Comparison of ENCODE assay signal across 8 cellular contexts in the genomic region with DNA sequence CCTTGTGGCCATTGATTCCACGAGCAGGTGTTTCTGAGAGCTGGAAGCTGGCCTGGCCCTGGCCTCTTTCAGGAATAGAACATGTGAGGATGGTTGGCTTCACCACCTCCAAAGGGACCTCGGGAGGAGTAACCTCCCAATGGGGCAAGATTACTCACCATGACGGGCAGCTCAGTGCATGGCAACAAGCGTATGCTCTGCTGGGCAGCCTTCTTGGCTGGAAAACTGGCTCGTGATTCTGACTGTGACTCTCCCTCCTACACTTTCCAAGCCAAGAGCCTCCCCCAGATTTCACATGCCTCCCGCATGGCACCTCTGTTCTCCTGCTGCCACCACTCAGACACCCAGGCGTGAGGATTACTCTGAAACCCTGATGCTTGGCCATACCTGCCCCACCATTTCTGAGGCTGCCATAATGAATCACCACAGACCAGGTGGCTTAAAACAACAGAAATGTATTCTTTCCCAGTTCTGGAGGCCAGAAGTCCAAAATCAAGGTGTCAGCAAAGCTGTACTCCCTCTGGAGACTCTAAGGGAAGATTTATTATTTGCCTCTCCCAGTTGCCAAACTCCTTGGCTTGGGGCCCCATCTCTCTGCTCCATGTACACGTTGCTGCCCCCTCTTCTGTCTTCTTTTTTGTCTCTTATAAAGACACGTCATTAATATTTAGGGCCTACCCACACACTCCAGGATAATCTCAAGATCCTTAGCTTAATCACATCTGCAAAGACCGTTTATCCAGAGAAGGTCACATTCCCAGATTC.
DNase-seq lines count a peak whose midpoint lies in the region; ATAC-seq and TF ChIP-seq lines count a peak whose summit lies in the region.

No MANE protein-coding gene starts in this region.

- no peaks in the 10 kb centered on the region for H3K27me3 ChIP-seq in PC-3 (ENCODE audit: low read length)

- BruUV-seq in PC-3 (replicated peaks; lab: Mats Ljungman, UMichigan) = no TSS peak

- H3K27ac ChIP-seq in PC-3 (ENCODE audit: low read length) (peak overlapping the region; percentile 77), epithelial cell of prostate (peak overlapping the region; percentile 67)

- H3K9me2 ChIP-seq in PC-3 (replicated peaks; ENCODE audit: low read length) = no peaks in the 10 kb centered on the region

- DNase-seq in CD1c-positive myeloid dendritic cell (ENCODE audit: extremely low spot score) (peak; percentile 93), PC-3 (peak; percentile 59), epithelial cell of prostate (ENCODE audit: low read depth, low spot score) (peak; percentile 39), pons (ENCODE audit: low spot score) (peak; percentile 45), DMS153 treated with DMSO at 0.1 percent for 48 hours (lab: John Stamatoyannopoulos, UW; ENCODE audit: unreplicated experiment) (no peak), activated gamma-delta T cell (lab: John Stamatoyannopoulos, UW) (no peak), left lobe of liver (ENCODE audit: low spot score) (no peak)

- POLR2A ChIA-PET in PC-3 (lab: Charles Lee; ENCODE audit: unreplicated experiment) = no interaction called here

- peak; percentile 28 for ATAC-seq in PC-3
- no peak for ATAC-seq in left lobe of liver
- ATAC-seq in HG02763 (IDR thresholded peaks at IDR 0.05; ENCODE audit: unreplicated experiment) = no peak

- no peaks in the 10 kb centered on the region for H4K20me1 ChIP-seq in PC-3 (ENCODE audit: low read length)

- no peaks in the 10 kb centered on the region for H3K9me3 ChIP-seq in PC-3 (ENCODE audit: low read length)

- H3F3A ChIP-seq in PC-3 (ENCODE audit: low read length, unreplicated experiment) = no peaks in the 10 kb centered on the region

- peak overlapping the region; percentile 9; the same call in 1 of the 2 replicates for H3K9ac ChIP-seq in PC-3 (ENCODE audit: low read length)

- H3K4me2 ChIP-seq in PC-3 (ENCODE audit: low read length) = peak overlapping the region; percentile 83

- no peaks in the 10 kb centered on the region for H3K36me3 ChIP-seq in PC-3 (ENCODE audit: low read depth, low read length)

- intact Hi-C loops in PC-3 (cut with micrococcal nuclease) = loop anchor here (5.0 to 10.0 kb wide), 3 partner anchors 92 to 300 kb away; a partner anchor contains a TSS

- no peak for TF ChIP-seq CTCF in PC-3 (conservative IDR thresholded peaks at IDR 0.05; ENCODE audit: low read depth, low read length)

- CTCF ChIA-PET in PC-3 (lab: Charles Lee) = interaction anchor here (1.0 kb wide), 1 partner anchor 291 kb away, joined by 4 read pairs; no protein-coding TSS in a partner anchor

- H3K4me1 ChIP-seq in PC-3 (ENCODE audit: insufficient read depth, low read length) = peaks cover 59% of the 10 kb centered on the region

- no peak overlapping the region for H2AFZ ChIP-seq in PC-3 (ENCODE audit: low read length)

- no peak overlapping the region for H3K4me3 ChIP-seq in PC-3 (ENCODE audit: low read length)

- H3K79me2 ChIP-seq in PC-3 (ENCODE audit: low read length) = peaks cover 10% of the 10 kb centered on the region

Comparison
In these comparisons a context has a peak if more than half of its experiments do, and no peak if none do; other contexts are left out.
1. DNase-seq: peak in CD1c-positive myeloid dendritic cell (single experiment), PC-3 (single experiment), epithelial cell of prostate (single experiment) and pons (single experiment); none in DMS153 treated with DMSO at 0.1 percent for 48 hours (single experiment), activated gamma-delta T cell (single experiment) and left lobe of liver (single experiment).